Comparison of ENCODE assay signal across 24 cellular contexts in genomic region chr1:220922951-220923350, GRCh38. TPM values are rescaled to one million over a fixed set of nuclear protein-coding genes. Genes with fewer than 3 reads are reported as not detected.
DNase-seq lines count a peak whose midpoint lies in the region; ATAC-seq and TF ChIP-seq lines count a peak whose summit lies in the region.
"Had no signal": no experiment of that assay in that cellular context is flagged by ENCODE, and none has a peak within 500 bp of the region (broad histone marks: within the 10 kb centered on the region; RNA-seq: fewer than 3 reads in every experiment).

No MANE protein-coding gene starts in this region.

- H3K27ac ChIP-seq in endodermal cell (ENCODE audit: low read depth, low read length) = no peak overlapping the region
- H3K27ac ChIP-seq: SK-N-MC, transverse colon had no signal

- no peaks in the 10 kb centered on the region for H3K9me3 ChIP-seq in endodermal cell (ENCODE audit: control insufficient read depth, low read length)
- H3K9me3 ChIP-seq: transverse colon had no signal

- H3K27me3 ChIP-seq in endodermal cell (ENCODE audit: control insufficient read depth, insufficient read depth, low read length, poor library complexity, severe bottlenecking) = no peaks in the 10 kb centered on the region
- H3K27me3 ChIP-seq: transverse colon had no signal

- H3K36me3 Mint-ChIP-seq in endodermal cell (ENCODE audit: low read depth) (no peaks in the 10 kb centered on the region), nephron progenitor cell (ENCODE audit: low read depth) (no peaks in the 10 kb centered on the region)
- no peaks in the 10 kb centered on the region for H3K36me3 Mint-ChIP-seq in activated naive CD8-positive, alpha-beta T cell treated with anti-CD3 and anti-CD28 coated beads for 36 hours
- H3K36me3 Mint-ChIP-seq: CD14-positive monocyte, memory B cell had no signal

- peak; percentile 98 for DNase-seq in DMS 273 (lab: John Stamatoyannopoulos, UW; ENCODE audit: unreplicated experiment)
- peak; percentile 38 for DNase-seq in NCI-H1436 treated with DMSO at 0.1 percent for 48 hours (lab: John Stamatoyannopoulos, UW)
- peak; percentile 81 for DNase-seq in NCI-H748 (lab: John Stamatoyannopoulos, UW; ENCODE audit: unreplicated experiment)
- DNase-seq in endodermal cell = peak; percentile 71
- DNase-seq in activated naive CD8-positive, alpha-beta T cell treated with anti-CD3 and anti-CD28 coated beads for 36 hours = no peak
- DNase-seq in nephron progenitor cell = no peak
- DNase-seq in H4 (ENCODE audit: low spot score) = no peak
- DNase-seq: activated CD4-positive, alpha-beta T cell treated with anti-CD3 and anti-CD28 coated beads for 36 hours; activated naive CD4-positive, alpha-beta T cell treated with Interleukin-2 at 50 U/mL for 16 hours; activated T-cell treated with anti-CD3 and anti-CD28 coated beads, Interleukin-2, amount 50 U/mL, for 72 hours; effector CD8-positive, alpha-beta T cell; erythroblast; foreskin fibroblast; GF-D8; left colon; occipital lobe; stimulated activated CD8-positive, alpha-beta memory T cell treated with anti-CD3 and anti-CD28 coated beads, Interleukin-4, amount 100 ng/mL, for 48 hours; transverse colon had no signal

- peaks cover 8% of the 10 kb centered on the region for H3K4me1 ChIP-seq in endodermal cell (ENCODE audit: control insufficient read depth, insufficient read depth, low read length)
- H3K4me1 ChIP-seq: transverse colon had no signal

- no peak for ATAC-seq in HG03520 (IDR thresholded peaks at IDR 0.05; ENCODE audit: unreplicated experiment)
- ATAC-seq: activated CD4-positive, alpha-beta T cell treated with anti-CD3 and anti-CD28 coated beads for 36 hours; activated T-cell treated with anti-CD3 and anti-CD28 coated beads, Interleukin-2, amount 50 U/mL, for 72 hours; left colon had no signal

- H3K9ac ChIP-seq in endodermal cell (ENCODE audit: extremely low read depth, low read length, poor library complexity, severe bottlenecking) = no peak overlapping the region

- no peaks in the 10 kb centered on the region for H3K36me3 ChIP-seq in endodermal cell (ENCODE audit: control insufficient read depth, insufficient read depth, low read length)
- H3K36me3 ChIP-seq: transverse colon had no signal

- no peak overlapping the region for H3K4me3 Mint-ChIP-seq in endodermal cell
- no peak overlapping the region for H3K4me3 Mint-ChIP-seq in activated naive CD8-positive, alpha-beta T cell treated with anti-CD3 and anti-CD28 coated beads for 36 hours
- H3K4me3 Mint-ChIP-seq in nephron progenitor cell = no peak overlapping the region
- H3K4me3 Mint-ChIP-seq: activated CD4-positive, alpha-beta T cell treated with anti-CD3 and anti-CD28 coated beads for 36 hours; activated T-cell treated with anti-CD3 and anti-CD28 coated beads, Interleukin-2, amount 50 U/mL, for 72 hours; CD14-positive monocyte; memory B cell; T-helper 1 cell treated with Interleukin-12 subunit alpha and Interleukin-12 subunit beta and Interleukin-4 antibody, amounts not matched to agents 30 μg/mL and 1 μg/mL, for 36 hours had no signal

- H3K9me3 Mint-ChIP-seq in endodermal cell = peaks cover 3% of the 10 kb centered on the region
- no peaks in the 10 kb centered on the region for H3K9me3 Mint-ChIP-seq in activated naive CD8-positive, alpha-beta T cell treated with anti-CD3 and anti-CD28 coated beads for 36 hours
- no peaks in the 10 kb centered on the region for H3K9me3 Mint-ChIP-seq in nephron progenitor cell
- H3K9me3 Mint-ChIP-seq: activated T-cell treated with anti-CD3 and anti-CD28 coated beads, Interleukin-2, amount 50 U/mL, for 72 hours; memory B cell; T-helper 1 cell treated with Interleukin-12 subunit alpha and Interleukin-12 subunit beta and Interleukin-4 antibody, amounts not matched to agents 30 μg/mL and 1 μg/mL, for 36 hours had no signal

- WGBS in endodermal cell (ENCODE audit: insufficient coverage in 1 of 2, insufficient read length in 1 of 2), 2 experiments = 63 to 72% methylated on average over 1 to 5 of the region's 5 CpGs

- H3K4me1 Mint-ChIP-seq in endodermal cell (peaks cover 50% of the 10 kb centered on the region), nephron progenitor cell (peaks cover 63% of the 10 kb centered on the region)
- H3K4me1 Mint-ChIP-seq in activated naive CD8-positive, alpha-beta T cell treated with anti-CD3 and anti-CD28 coated beads for 36 hours = no peaks in the 10 kb centered on the region
- H3K4me1 Mint-ChIP-seq: activated CD4-positive, alpha-beta T cell treated with anti-CD3 and anti-CD28 coated beads for 36 hours had no signal

- H3K27ac Mint-ChIP-seq in endodermal cell (no peak overlapping the region), nephron progenitor cell (no peak overlapping the region)
- H3K27ac Mint-ChIP-seq in activated naive CD8-positive, alpha-beta T cell treated with anti-CD3 and anti-CD28 coated beads for 36 hours = no peak overlapping the region
- H3K27ac Mint-ChIP-seq: activated CD4-positive, alpha-beta T cell treated with anti-CD3 and anti-CD28 coated beads for 36 hours; activated T-cell treated with anti-CD3 and anti-CD28 coated beads, Interleukin-2, amount 50 U/mL, for 72 hours; memory B cell; T-helper 1 cell treated with Interleukin-12 subunit alpha and Interleukin-12 subunit beta and Interleukin-4 antibody, amounts not matched to agents 30 μg/mL and 1 μg/mL, for 36 hours had no signal

- H3K27me3 Mint-ChIP-seq in endodermal cell (ENCODE audit: insufficient read depth) (no peaks in the 10 kb centered on the region), nephron progenitor cell (ENCODE audit: low read depth, poor library complexity) (peaks cover 13% of the 10 kb centered on the region)
- H3K27me3 Mint-ChIP-seq in activated naive CD8-positive, alpha-beta T cell treated with anti-CD3 and anti-CD28 coated beads for 36 hours = peaks cover 26% of the 10 kb centered on the region

- TF ChIP-seq CTCF in endodermal cell (conservative IDR thresholded peaks at IDR 0.05) = no peak
- no peak for TF ChIP-seq CTCF in nephron progenitor cell (IDR thresholded peaks at IDR 0.05)

- no peak overlapping the region for H3K4me3 ChIP-seq in endodermal cell (ENCODE audit: low read length)
- H3K4me3 ChIP-seq: SK-N-MC, transverse colon had no signal

RNA-seq across cellular contexts. Expression of gene HLX, which starts 43.7 kb away (rescaled TPM):
- total RNA-seq in endodermal cell = 1 to 10 TPM; 2.9 to 5.0 TPM
- polyA plus RNA-seq in endodermal cell (2013, experiment 1 of 2) = 2.0 TPM
- 3.5 TPM for polyA plus RNA-seq in endodermal cell (2013, experiment 2 of 2)
- not detected for total RNA-seq in activated naive CD8-positive, alpha-beta T cell treated with anti-CD3 and anti-CD28 coated beads for 36 hours
- 2.6 and 3.0 TPM in 2 replicates for total RNA-seq in H4 (2014; rRNA removed; shearing (Covaris generic))
- total RNA-seq: activated CD8-positive, alpha-beta memory T cell treated with anti-CD3 and anti-CD28 coated beads for 36 hours had no signal

Comparison
In these comparisons a context has a peak if more than half of its experiments do, and no peak if none do; other contexts are left out.
1. DNase-seq: peak in DMS 273 (single experiment), NCI-H1436 treated with DMSO at 0.1 percent for 48 hours (single experiment), NCI-H748 (single experiment) and endodermal cell (single experiment); none in activated naive CD8-positive, alpha-beta T cell treated with anti-CD3 and anti-CD28 coated beads for 36 hours (single experiment), nephron progenitor cell (single experiment) and H4 (single experiment).